27 cellular contexts compared by ENCODE assay signal in the genomic region with DNA sequence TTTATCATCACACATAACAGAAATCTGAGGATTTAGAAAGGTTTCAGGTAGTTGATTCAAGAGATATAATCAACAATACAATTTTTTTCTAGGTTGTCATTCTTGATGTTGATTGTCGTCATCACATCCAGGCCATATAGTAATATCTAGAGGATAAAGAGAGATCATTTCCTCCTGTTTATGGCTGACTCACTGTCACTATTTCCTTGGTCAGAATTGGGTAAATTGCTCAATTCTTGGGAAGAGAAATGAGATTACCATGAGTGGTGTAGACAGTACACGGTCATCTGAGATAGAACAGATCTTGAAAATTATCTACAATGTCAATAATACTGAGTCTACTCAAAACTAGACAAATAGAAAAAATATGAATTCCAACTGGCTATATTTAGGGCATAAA.
"Had no signal": no experiment of that assay in that cellular context is flagged by ENCODE, and none has a peak within 500 bp of the region (broad histone marks: within the 10 kb centered on the region; RNA-seq: fewer than 3 reads in every experiment).

No MANE protein-coding gene starts in this region.

- H3K27ac ChIP-seq: adrenal gland, colonic mucosa, dorsolateral prefrontal cortex, epithelial cell of prostate, left lung, stomach, suprapubic skin, tibial nerve had no signal

- ATAC-seq: activated CD4-positive, alpha-beta T cell treated with anti-CD3 and anti-CD28 coated beads for 36 hours; activated T-cell treated with anti-CD3 and anti-CD28 coated beads, Interleukin-2, amount 50 U/mL, for 4 hours; left lung; naive thymus-derived CD4-positive, alpha-beta T cell; sciatic nerve; stimulated activated effector memory CD8-positive, alpha-beta T cell treated with anti-CD3 and anti-CD28 coated beads, Interleukin-12 subunit alpha, Interleukin-12 subunit beta, amount 100 ng/mL, for 72 hours had no signal

- H3K9me3 ChIP-seq: adrenal gland, colonic mucosa, suprapubic skin, tibial nerve had no signal

- FAIRE-seq: astrocyte, urothelium cell line had no signal

- H3K4me1 ChIP-seq: adrenal gland, colonic mucosa, left lung, stomach, suprapubic skin, tibial nerve had no signal

- DNase-seq: activated B cell treated with CpG ODN at 0.5 μM for 24 hours; activated CD4-positive, alpha-beta T cell treated with anti-CD3 and anti-CD28 coated beads for 36 hours; activated CD4-positive, alpha-beta T cell treated with anti-CD3 and anti-CD28 coated beads, Interleukin-2, amount 50 U/mL, for 4 hours; activated CD8-positive, alpha-beta memory T cell treated with anti-CD3 and anti-CD28 coated beads for 24 hours; activated CD8-positive, alpha-beta memory T cell treated with anti-CD3 and anti-CD28 coated beads, Interleukin-2, amount 50 U/mL, for 4 hours; activated naive CD4-positive, alpha-beta T cell; activated T-cell treated with anti-CD3 and anti-CD28 coated beads, Interleukin-2, amount 50 U/mL, for 4 hours; adrenal gland; colonic mucosa; dorsolateral prefrontal cortex; foreskin fibroblast; kidney glomerular epithelial cell; left lung; naive thymus-derived CD4-positive, alpha-beta T cell; occipital lobe; small intestine; stimulated activated CD4-positive, alpha-beta T cell treated with anti-CD3 and anti-CD28 coated beads, Interleukin-2, amount 100 ng/mL, for 24 hours; stomach; T-helper 9 cell had no signal

- H3K36me3 ChIP-seq: adrenal gland, colonic mucosa, left lung, stomach, suprapubic skin, tibial nerve had no signal

- H3K4me3 ChIP-seq: adrenal gland, colonic mucosa, dorsolateral prefrontal cortex, left lung, lung, stomach, suprapubic skin, tibial nerve had no signal

- H3K27me3 ChIP-seq: adrenal gland, colonic mucosa, dorsolateral prefrontal cortex, left lung, stomach, suprapubic skin, tibial nerve had no signal
